Comparison of ENCODE assay signal across 8 cellular contexts in genomic region chr21:36319767-36320420, GRCh38. TPM values are rescaled to one million over a fixed set of nuclear protein-coding genes. Genes with fewer than 3 reads are reported as not detected.
DNase-seq lines count a peak whose midpoint lies in the region; TF ChIP-seq lines count a peak whose summit lies in the region.

Gene MORC3, plus strand, starts transcription at chr21:36320197. Its CDS starts 68 bp downstream, at chr21:36320265.

- peaks cover 11% of the 10 kb centered on the region for H3K9me3 Mint-ChIP-seq in nephron
- peaks cover 5% of the 10 kb centered on the region for H3K9me3 Mint-ChIP-seq in stimulated activated naive CD8-positive, alpha-beta T cell treated with anti-CD3 and anti-CD28 coated beads, Interleukin-15, Interleukin-2, amounts not matched to agents 100 ng/mL and 50 ng/mL, for 24 hours

- H3K27ac Mint-ChIP-seq in nephron, result peak within 1 kb of the TSS; percentile 96 to 99 (median 97)
- H3K27ac Mint-ChIP-seq in stimulated activated naive CD8-positive, alpha-beta T cell treated with anti-CD3 and anti-CD28 coated beads, Interleukin-15, Interleukin-2, amounts not matched to agents 100 ng/mL and 50 ng/mL, for 24 hours, result peak within 1 kb of the TSS; percentile 97

- peaks cover 44% of the 10 kb centered on the region for H3K79me2 ChIP-seq in MM.1S (ENCODE audit: low read length)

- peak within 1 kb of the TSS; percentile 85 for H3K4me2 ChIP-seq in MM.1S (ENCODE audit: low read depth, low read length)

- peaks cover 23% of the 10 kb centered on the region for H3K36me3 Mint-ChIP-seq in nephron (ENCODE audit: low read depth)
- peaks cover 25% of the 10 kb centered on the region for H3K36me3 Mint-ChIP-seq in stimulated activated naive CD8-positive, alpha-beta T cell treated with anti-CD3 and anti-CD28 coated beads, Interleukin-15, Interleukin-2, amounts not matched to agents 100 ng/mL and 50 ng/mL, for 24 hours (ENCODE audit: low read depth)

- H3K9ac ChIP-seq in MM.1S (ENCODE audit: low read length), result peak within 1 kb of the TSS; percentile 65

- peak within 1 kb of the TSS; percentile 88 to 94 (median 94) for H3K4me3 Mint-ChIP-seq in nephron
- peak within 1 kb of the TSS; percentile 99 for H3K4me3 Mint-ChIP-seq in stimulated activated naive CD8-positive, alpha-beta T cell treated with anti-CD3 and anti-CD28 coated beads, Interleukin-15, Interleukin-2, amounts not matched to agents 100 ng/mL and 50 ng/mL, for 24 hours

- DNase-seq in G401 (ENCODE audit: low spot score), result peak; percentile 99
- DNase-seq in HAP-1 (ENCODE audit: low spot score in 2 of 2), result peak; percentile 97 to 98
- peak; percentile 100 for DNase-seq in MM.1S
- peak; percentile 91 for DNase-seq in SIG-M5 (lab: John Stamatoyannopoulos, UW)
- peak; percentile 95 for DNase-seq in activated gamma-delta T cell (lab: John Stamatoyannopoulos, UW)
- DNase-seq in fibroblast of the aortic adventitia (ENCODE audit: low read depth), result peak; percentile 99

- H3K9me2 ChIP-seq in MM.1S (replicated peaks; ENCODE audit: insufficient read depth, low read length), result no peaks in the 10 kb centered on the region

- H4K20me1 ChIP-seq in MM.1S (ENCODE audit: insufficient read depth, low read length), result no peaks in the 10 kb centered on the region

- H3K4me3 ChIP-seq in HAP-1 (peak within 1 kb of the TSS; percentile 88), MM.1S (ENCODE audit: low read length) (peak within 1 kb of the TSS; percentile 81), fibroblast of the aortic adventitia (ENCODE audit: low read depth, low read length) (peak within 1 kb of the TSS; percentile 89)

- H3K4me1 Mint-ChIP-seq in nephron, result peaks cover 27% of the 10 kb centered on the region
- H3K4me1 Mint-ChIP-seq in stimulated activated naive CD8-positive, alpha-beta T cell treated with anti-CD3 and anti-CD28 coated beads, Interleukin-15, Interleukin-2, amounts not matched to agents 100 ng/mL and 50 ng/mL, for 24 hours (ENCODE audit: low read depth), result peaks cover 41% of the 10 kb centered on the region

- H3K9me3 ChIP-seq in HAP-1, result no peaks in the 10 kb centered on the region; the same call in 1 of the 2 replicates
- no peaks in the 10 kb centered on the region for H3K9me3 ChIP-seq in MM.1S (replicated peaks; ENCODE audit: insufficient read depth, low read length)

- H3F3A ChIP-seq in MM.1S (ENCODE audit: insufficient read depth, low read length), result peaks cover 18% of the 10 kb centered on the region; the same call in 1 of the 2 replicates

- peak within 1 kb of the TSS; percentile 62 for H3K27ac ChIP-seq in MM.1S (ENCODE audit: low read length)

- H3K27me3 ChIP-seq in HAP-1 (ENCODE audit: low read depth) (no peaks in the 10 kb centered on the region), MM.1S (replicated peaks; ENCODE audit: insufficient read depth, low read length) (peaks cover 4% of the 10 kb centered on the region)

- H3K36me3 ChIP-seq in HAP-1 (replicated peaks), result no peaks in the 10 kb centered on the region; the same call in none of the 2 replicates
- no peaks in the 10 kb centered on the region for H3K36me3 ChIP-seq in MM.1S (replicated peaks; ENCODE audit: insufficient read depth, low read length)

- TF ChIP-seq CTCF in MM.1S (IDR thresholded peaks at IDR 0.05; ENCODE audit: low read length) (no peak), fibroblast of the aortic adventitia (IDR thresholded peaks at IDR 0.05; ENCODE audit: insufficient read depth, low read length) (no peak), nephron (IDR thresholded peaks at IDR 0.05; ENCODE audit: unreplicated experiment in 3 of 3) (no peak)

- H3K4me1 ChIP-seq in HAP-1, result peaks cover 5% of the 10 kb centered on the region
- peaks cover 9% of the 10 kb centered on the region; the same call in 1 of the 2 replicates for H3K4me1 ChIP-seq in MM.1S (ENCODE audit: low read length)

- in situ Hi-C loops in G401 (cut with HindIII; ENCODE audit: low sequenced_read_pairs) (no loop called here), HAP-1 (cut with MboI; ENCODE audit: low sequenced_read_pairs) (no loop called here)

- H3K27me3 Mint-ChIP-seq in nephron (ENCODE audit: low read depth), result no peaks in the 10 kb centered on the region
- no peaks in the 10 kb centered on the region for H3K27me3 Mint-ChIP-seq in stimulated activated naive CD8-positive, alpha-beta T cell treated with anti-CD3 and anti-CD28 coated beads, Interleukin-15, Interleukin-2, amounts not matched to agents 100 ng/mL and 50 ng/mL, for 24 hours

- peak within 1 kb of the TSS; percentile 75 for H2AFZ ChIP-seq in MM.1S (ENCODE audit: low read length)

RNA-seq across cellular contexts. Expression of gene MORC3, which starts in this region (rescaled TPM):
- total RNA-seq in G401 (2014; rRNA removed; shearing (Covaris generic)), result 21.8 and 31.9 TPM in 2 replicates
- 19.5 and 38.1 TPM in 2 replicates for total RNA-seq in fibroblast of the aortic adventitia (ENCODE audit: low replicate concordance)

Comparison
In these comparisons a context has a peak if more than half of its experiments do, and no peak if none do; other contexts are left out.
1. Peak in every context shown above with its lines: DNase-seq, H3K4me3 ChIP-seq and H3K27ac ChIP-seq.